Comparison of ENCODE assay signal across 2 cellular contexts in the genomic region with DNA sequence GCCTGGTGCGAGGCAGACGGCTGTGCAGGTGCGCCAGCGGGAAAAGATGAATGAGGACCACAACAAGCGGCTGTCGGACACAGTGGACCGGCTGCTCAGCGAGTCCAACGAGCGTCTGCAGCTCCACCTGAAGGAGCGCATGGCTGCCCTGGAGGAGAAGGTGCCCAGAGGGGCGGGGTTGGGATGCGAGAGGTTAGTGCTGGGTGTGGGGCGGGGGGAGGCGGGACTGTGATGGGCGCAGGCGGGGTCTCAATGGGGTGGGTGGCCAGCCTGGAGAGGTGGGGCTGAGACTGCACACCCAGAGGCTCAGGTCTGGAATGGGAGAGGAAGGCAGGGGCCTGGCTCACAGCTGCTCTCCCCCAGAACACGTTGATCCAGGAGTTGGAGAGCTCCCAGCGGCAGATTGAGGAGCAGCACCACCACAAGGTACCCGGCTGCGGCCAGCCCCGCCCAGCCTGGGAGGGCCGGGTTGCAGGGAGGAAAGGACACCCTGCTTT.
TF ChIP-seq lines count a peak whose summit lies in the region.

No MANE protein-coding gene starts in this region.

TF ChIP-seq in K562, 482 proteins besides CTCF, POLR2A, EP300 and RAD21:
- TF ChIP-seq RUNX1 (IDR thresholded peaks at IDR 0.05; ENCODE audit: low read depth) (no peak), SMC3 (conservative IDR thresholded peaks at IDR 0.05; ENCODE audit: insufficient read depth, low read depth, low read length) (0 out of 2 replicates have a peak, but pooled peaks have one; percentile 11), CREM (IDR thresholded peaks at IDR 0.05; ENCODE audit: low read depth) (0 out of 2 replicates have a peak, but pooled peaks have one; percentile 19), TEAD4 (IDR thresholded peaks at IDR 0.05; ENCODE audit: low read length) (no peak), TEAD4 (CRISPR knock-in tag; IDR thresholded peaks at IDR 0.05; ENCODE audit: borderline replicate concordance) (no peak)
- TF ChIP-seq, protein P1, sequence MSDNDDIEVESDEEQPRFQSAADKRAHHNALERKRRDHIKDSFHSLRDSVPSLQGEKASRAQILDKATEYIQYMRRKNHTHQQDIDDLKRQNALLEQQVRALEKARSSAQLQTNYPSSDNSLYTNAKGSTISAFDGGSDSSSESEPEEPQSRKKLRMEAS (CRISPR knock-in tag; IDR thresholded peaks at IDR 0.05): 0 out of 2 replicates have a peak, but pooled peaks have one; percentile 5
- TF ChIP-seq, protein P2, sequence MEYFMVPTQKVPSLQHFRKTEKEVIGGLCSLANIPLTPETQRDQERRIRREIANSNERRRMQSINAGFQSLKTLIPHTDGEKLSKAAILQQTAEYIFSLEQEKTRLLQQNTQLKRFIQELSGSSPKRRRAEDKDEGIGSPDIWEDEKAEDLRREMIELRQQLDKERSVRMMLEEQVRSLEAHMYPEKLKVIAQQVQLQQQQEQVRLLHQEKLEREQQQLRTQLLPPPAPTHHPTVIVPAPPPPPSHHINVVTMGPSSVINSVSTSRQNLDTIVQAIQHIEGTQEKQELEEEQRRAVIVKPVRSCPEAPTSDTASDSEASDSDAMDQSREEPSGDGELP (CRISPR knock-in tag; IDR thresholded peaks at IDR 0.05; ENCODE audit: borderline replicate concordance): peak; percentile 29; the same call in 1 of the 2 replicates
- TF ChIP-seq, protein P3, sequence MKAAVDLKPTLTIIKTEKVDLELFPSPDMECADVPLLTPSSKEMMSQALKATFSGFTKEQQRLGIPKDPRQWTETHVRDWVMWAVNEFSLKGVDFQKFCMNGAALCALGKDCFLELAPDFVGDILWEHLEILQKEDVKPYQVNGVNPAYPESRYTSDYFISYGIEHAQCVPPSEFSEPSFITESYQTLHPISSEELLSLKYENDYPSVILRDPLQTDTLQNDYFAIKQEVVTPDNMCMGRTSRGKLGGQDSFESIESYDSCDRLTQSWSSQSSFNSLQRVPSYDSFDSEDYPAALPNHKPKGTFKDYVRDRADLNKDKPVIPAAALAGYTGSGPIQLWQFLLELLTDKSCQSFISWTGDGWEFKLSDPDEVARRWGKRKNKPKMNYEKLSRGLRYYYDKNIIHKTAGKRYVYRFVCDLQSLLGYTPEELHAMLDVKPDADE (conservative IDR thresholded peaks at IDR 0.05; ENCODE audit: control insufficient read depth, low read depth, low read length): no peak

TF ChIP-seq in HepG2, 621 proteins besides CTCF, POLR2A, EP300 and RAD21:
- TF ChIP-seq THAP11 (CRISPR knock-in tag; IDR thresholded peaks at IDR 0.05) (no peak), MED1 (CRISPR knock-in tag; IDR thresholded peaks at IDR 0.05) (no peak), PLRG1 (conservative IDR thresholded peaks at IDR 0.05) (no peak), ZNF878 (CRISPR knock-in tag; IDR thresholded peaks at IDR 0.05) (no peak)
